Comparison of ENCODE assay signal across 1 cellular context in genomic region chr18:10081477-10081876, GRCh38.
TF ChIP-seq lines count a peak whose summit lies in the region.

No MANE protein-coding gene starts in this region.

TF ChIP-seq in K562, 482 proteins besides CTCF, POLR2A, EP300 and RAD21 (continued from another document and continues in another):
- TF ChIP-seq CHAMP1 (IDR thresholded peaks at IDR 0.05), result no peak
- 0 out of 2 replicates have a peak, but pooled peaks have one; percentile 16 for TF ChIP-seq MGA (IDR thresholded peaks at IDR 0.05)
- no peak for TF ChIP-seq POU5F1 (IDR thresholded peaks at IDR 0.05; ENCODE audit: borderline replicate concordance, low read depth, low read length, partially characterized antibody)
- peak; percentile 50; the same call in 1 of the 2 replicates for TF ChIP-seq ATF7 (IDR thresholded peaks at IDR 0.05)
- no peak for TF ChIP-seq ZNF76 (CRISPR knock-in tag; IDR thresholded peaks at IDR 0.05; ENCODE audit: borderline replicate concordance)
- no peak for TF ChIP-seq CAMTA2 (CRISPR knock-in tag; conservative IDR thresholded peaks at IDR 0.05)
- no peak for TF ChIP-seq CC2D1A (IDR thresholded peaks at IDR 0.05)
- TF ChIP-seq EZH2 (IDR thresholded peaks at IDR 0.05; ENCODE audit: borderline replicate concordance, low read depth, low read length), result no peak
- TF ChIP-seq BDP1 (IDR thresholded peaks at IDR 0.05; ENCODE audit: insufficient read depth, insufficient read length), result no peak
- peak; percentile 60; the same call in 1 of the 2 replicates for TF ChIP-seq LEF1 (IDR thresholded peaks at IDR 0.05)
- no peak for TF ChIP-seq ZNF583 (CRISPR knock-in tag; IDR thresholded peaks at IDR 0.05)
- TF ChIP-seq EP400 (IDR thresholded peaks at IDR 0.05), result peak; percentile 31; the same call in 1 of the 2 replicates
- no peak for TF ChIP-seq HMG20B (CRISPR knock-in tag; IDR thresholded peaks at IDR 0.05)
- no peak for TF ChIP-seq PCBP2 (IDR thresholded peaks at IDR 0.05; ENCODE audit: low read depth, low read length, poor library complexity, severe bottlenecking)
- TF ChIP-seq CLOCK (CRISPR knock-in tag; IDR thresholded peaks at IDR 0.05; ENCODE audit: borderline replicate concordance), result no peak
- TF ChIP-seq RFX5 (IDR thresholded peaks at IDR 0.05; ENCODE audit: low read depth, low read length), result no peak
- no peak for TF ChIP-seq ZBTB7A (IDR thresholded peaks at IDR 0.05; ENCODE audit: borderline replicate concordance, control insufficient read depth, low read depth, low read length)
- TF ChIP-seq GATAD2A (IDR thresholded peaks at IDR 0.05), result no peak
- no peak for TF ChIP-seq GMEB1 (CRISPR knock-in tag; IDR thresholded peaks at IDR 0.05)
- no peak for TF ChIP-seq SMARCB1 (IDR thresholded peaks at IDR 0.05; ENCODE audit: insufficient read length, low read depth)
- TF ChIP-seq TEAD4 (IDR thresholded peaks at IDR 0.05; ENCODE audit: low read length), result peak; percentile 72
- no peak for TF ChIP-seq TEAD4 (CRISPR knock-in tag; IDR thresholded peaks at IDR 0.05; ENCODE audit: borderline replicate concordance)
- TF ChIP-seq MEIS2 (IDR thresholded peaks at IDR 0.05; ENCODE audit: partially characterized antibody), result peak; percentile 49
- TF ChIP-seq KLF16 (IDR thresholded peaks at IDR 0.05), result peak; percentile 49; the same call in 1 of the 2 replicates
- TF ChIP-seq FOXK2 (conservative IDR thresholded peaks at IDR 0.05 in 1 of 2, IDR thresholded peaks at IDR 0.05 in 1 of 2; ENCODE audit: low read depth in 2 of 2), result peak; percentile 65 to 74; a peak in 3 of 4 replicates
- no peak for TF ChIP-seq ZZZ3 (IDR thresholded peaks at IDR 0.05)
- no peak for TF ChIP-seq ZNF592 (IDR thresholded peaks at IDR 0.05)
- TF ChIP-seq CTBP1 (IDR thresholded peaks at IDR 0.05; ENCODE audit: borderline replicate concordance), result peak; percentile 40; the same call in 1 of the 2 replicates
- no peak for TF ChIP-seq ZSCAN32 (CRISPR knock-in tag; IDR thresholded peaks at IDR 0.05)
- no peak for TF ChIP-seq ZNF347 (CRISPR knock-in tag; IDR thresholded peaks at IDR 0.05; ENCODE audit: low read depth)
- TF ChIP-seq ZNF280A (IDR thresholded peaks at IDR 0.05; ENCODE audit: low read depth, partially characterized antibody), result no peak
- TF ChIP-seq ZKSCAN3 (CRISPR knock-in tag; IDR thresholded peaks at IDR 0.05), result no peak
